9 cellular contexts compared by ENCODE assay signal in the genomic region with DNA sequence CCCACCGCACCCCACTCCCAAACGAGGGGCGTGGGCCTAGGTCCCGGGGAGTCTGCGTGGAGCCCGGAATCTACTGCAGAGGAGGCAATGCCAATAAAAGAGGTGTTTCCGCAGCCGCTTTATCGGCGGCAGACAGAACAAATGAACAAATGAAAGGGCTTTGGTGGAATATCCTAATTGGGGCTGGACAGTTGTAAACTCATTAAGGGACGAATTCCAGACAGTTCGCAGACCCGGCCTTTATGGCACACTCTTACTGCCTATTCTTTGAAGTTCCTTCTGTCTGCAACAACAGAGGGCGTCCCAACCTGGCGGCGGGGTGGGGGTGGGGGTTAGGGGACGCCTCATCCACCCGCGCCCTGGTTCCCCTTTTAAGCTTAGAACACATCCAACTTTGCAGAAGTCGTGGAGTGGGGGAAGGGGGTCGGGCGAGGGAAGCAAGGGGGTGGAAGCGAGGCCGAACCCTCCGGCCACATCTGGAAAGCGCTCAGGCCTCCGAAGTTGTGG. TPM values are rescaled to one million over a fixed set of nuclear protein-coding genes. Genes with fewer than 3 reads are reported as not detected.
A peak's percentile ranks its signal among the peaks of the same experiment; 100 is the strongest.
DNase-seq lines count a peak whose midpoint lies in the region; ATAC-seq, FAIRE-seq and TF ChIP-seq lines count a peak whose summit lies in the region.
"Had no signal": no experiment of that assay in that cellular context is flagged by ENCODE, and none has a peak within 500 bp of the region (broad histone marks: within the 10 kb centered on the region; RNA-seq: fewer than 3 reads in every experiment).

No MANE protein-coding gene starts in this region.

- no peak for TF ChIP-seq CTCF in LNCaP clone FGC (IDR thresholded peaks at IDR 0.05; ENCODE audit: control insufficient read depth, extremely low read depth, insufficient read depth)
- TF ChIP-seq CTCF in bronchial epithelial cell (IDR thresholded peaks at IDR 0.05; ENCODE audit: insufficient read depth, low read length, severe bottlenecking) = no peak

- peaks cover 3% of the 10 kb centered on the region for H3K36me3 Mint-ChIP-seq in CD4-positive, CD25-positive, alpha-beta regulatory T cell

- no peak for ATAC-seq in CD4-positive, CD25-positive, alpha-beta regulatory T cell (ENCODE audit: low read depth in 2 of 2)
- ATAC-seq in HG03442 (IDR thresholded peaks at IDR 0.05; ENCODE audit: unreplicated experiment) (no peak), GM19463 (IDR thresholded peaks at IDR 0.05; ENCODE audit: unreplicated experiment) (no peak)

- H3K4me3 ChIP-seq in CD4-positive, CD25-positive, alpha-beta regulatory T cell (ENCODE audit: low read depth, low read length) = no peak overlapping the region
- H3K4me3 ChIP-seq in LNCaP clone FGC (ENCODE audit: low read depth, low read length) = peak overlapping the region; percentile 49
- H3K4me3 ChIP-seq in bronchial epithelial cell (ENCODE audit: low read depth, low read length) = peak overlapping the region; percentile 32
- peak overlapping the region; percentile 57 to 80 for H3K4me3 ChIP-seq in muscle layer of duodenum (ENCODE audit: low read depth in 1 of 2, low read length in 2 of 2)

- H3K9me3 Mint-ChIP-seq in CD4-positive, CD25-positive, alpha-beta regulatory T cell = peaks cover 0 to 11% (median 0%) of the 10 kb centered on the region in 7 donors

- no peak for FAIRE-seq in bronchial epithelial cell (lab: Jason Lieb, UNC)
- FAIRE-seq: islet of Langerhans had no signal

- H3K4me3 Mint-ChIP-seq in CD4-positive, CD25-positive, alpha-beta regulatory T cell = peak overlapping the region; percentile 82 to 91 (median 86)

- DNase-seq in CD4-positive, CD25-positive, alpha-beta regulatory T cell = no peak
- DNase-seq in LNCaP clone FGC (ENCODE audit: low read depth) = no peak
- no peak for DNase-seq in bronchial epithelial cell (ENCODE audit: low read depth)
- DNase-seq in NCI-H524 treated with DMSO at 0.1 percent for 48 hours (lab: John Stamatoyannopoulos, UW) = no peak
- no peak for DNase-seq in RPMI8226

- peaks cover 94% of the 10 kb centered on the region for H3K27me3 Mint-ChIP-seq in CD4-positive, CD25-positive, alpha-beta regulatory T cell

- H3K27me3 ChIP-seq in CD4-positive, CD25-positive, alpha-beta regulatory T cell (ENCODE audit: control insufficient read depth, insufficient read depth, low read length) = peaks cover 47% of the 10 kb centered on the region
- H3K27me3 ChIP-seq in bronchial epithelial cell (ENCODE audit: control insufficient read depth, insufficient read depth, low read length) (peaks cover 76% of the 10 kb centered on the region), muscle layer of duodenum (ENCODE audit: low read depth, low read length) (peaks cover 80% of the 10 kb centered on the region)

- no peaks in the 10 kb centered on the region for H3K36me3 ChIP-seq in CD4-positive, CD25-positive, alpha-beta regulatory T cell (ENCODE audit: control insufficient read depth, insufficient read depth, low read length)
- H3K36me3 ChIP-seq in bronchial epithelial cell (ENCODE audit: control insufficient read depth, insufficient read depth, low read length) (no peaks in the 10 kb centered on the region), muscle layer of duodenum (ENCODE audit: control insufficient read depth in 1 of 2, insufficient read depth in 2 of 2, low read length in 2 of 2) (no peaks in the 10 kb centered on the region)

- peaks cover 46% of the 10 kb centered on the region for H3K4me1 ChIP-seq in CD4-positive, CD25-positive, alpha-beta regulatory T cell (ENCODE audit: control insufficient read depth, insufficient read depth, low read length, poor library complexity, severe bottlenecking)
- peaks cover 0 to 45% of the 10 kb centered on the region in 2 donors for H3K4me1 ChIP-seq in muscle layer of duodenum (ENCODE audit: control insufficient read depth in 1 of 2, insufficient read depth in 2 of 2, low read length in 2 of 2)

- H3K4me1 Mint-ChIP-seq in CD4-positive, CD25-positive, alpha-beta regulatory T cell = peaks cover 4 to 45% (median 24%) of the 10 kb centered on the region in 4 donors

- no peak overlapping the region for H3K27ac Mint-ChIP-seq in CD4-positive, CD25-positive, alpha-beta regulatory T cell

- H3K9me3 ChIP-seq in CD4-positive, CD25-positive, alpha-beta regulatory T cell (ENCODE audit: control insufficient read depth in 2 of 2, low read length in 2 of 2) = no peaks in the 10 kb centered on the region
- no peaks in the 10 kb centered on the region for H3K9me3 ChIP-seq in muscle layer of duodenum (ENCODE audit: control insufficient read depth in 1 of 2, low read length in 2 of 2)

- no peak overlapping the region for H3K27ac ChIP-seq in CD4-positive, CD25-positive, alpha-beta regulatory T cell (ENCODE audit: insufficient read depth, low read length, poor library complexity, severe bottlenecking)
- H3K27ac ChIP-seq in muscle layer of duodenum (ENCODE audit: low read length) = no peak overlapping the region

RNA-seq across cellular contexts. Expression of a gene that starts 4.1 kb away (rescaled TPM):
- total RNA-seq in CD4-positive, CD25-positive, alpha-beta regulatory T cell = 1.1 TPM
- polyA plus RNA-seq in CD4-positive, CD25-positive, alpha-beta regulatory T cell = under 1 TPM in 1 of 4 donors, not detected in 3; 0.20 TPM
- not detected in 2 replicates for total RNA-seq in bronchial epithelial cell

RNA-seq across cellular contexts. Expression of a gene that starts 4.8 kb away (rescaled TPM):
- total RNA-seq in CD4-positive, CD25-positive, alpha-beta regulatory T cell = not detected
- polyA plus RNA-seq in CD4-positive, CD25-positive, alpha-beta regulatory T cell = not detected
- not detected in 2 replicates for total RNA-seq in bronchial epithelial cell

RNA-seq across cellular contexts. Expression of a gene that starts 8.9 kb away (rescaled TPM):
- total RNA-seq in CD4-positive, CD25-positive, alpha-beta regulatory T cell = not detected
- polyA plus RNA-seq in CD4-positive, CD25-positive, alpha-beta regulatory T cell = under 1 TPM in 1 of 4 donors, not detected in 3; 0.13 TPM
- total RNA-seq in bronchial epithelial cell = not detected in 2 replicates

RNA-seq across cellular contexts. Expression of a gene that starts 12.9 kb away (rescaled TPM):
- total RNA-seq in CD4-positive, CD25-positive, alpha-beta regulatory T cell = 0.35 TPM
- polyA plus RNA-seq in CD4-positive, CD25-positive, alpha-beta regulatory T cell = not detected
- total RNA-seq in bronchial epithelial cell = not detected in 2 replicates

RNA-seq across cellular contexts. Expression of a gene that starts 13.7 kb away (rescaled TPM):
- not detected for total RNA-seq in CD4-positive, CD25-positive, alpha-beta regulatory T cell
- not detected for polyA plus RNA-seq in CD4-positive, CD25-positive, alpha-beta regulatory T cell
- 0.53 TPM in 1 of 2 replicates, not detected in the other for total RNA-seq in bronchial epithelial cell
